ENCODE assay signal across 8 cellular contexts in genomic region chrX:152926279-152926678, GRCh38. TPM values are rescaled to one million over a fixed set of nuclear protein-coding genes. Genes with fewer than 3 reads are reported as not detected.
DNase-seq lines count a peak whose midpoint lies in the region; ATAC-seq and TF ChIP-seq lines count a peak whose summit lies in the region.

No MANE protein-coding gene starts in this region.

- POLR2A ChIA-PET in PC-9 (lab: Charles Lee; ENCODE audit: unreplicated experiment), result interaction anchor here (0.6 to 0.9 kb wide), 3 partner anchors 16 to 105 kb away, joined by 3 to 8 read pairs (median 3); partner anchors contain the start of genes CETN2 and NSDHL

- H3K27ac ChIP-seq in PC-9 (no peak overlapping the region), smooth muscle cell (ENCODE audit: low read depth) (no peak overlapping the region)

- H3K4me2 ChIP-seq in PC-9, result peak overlapping the region; percentile 32
- H3K4me2 ChIP-seq in smooth muscle cell, result no peak overlapping the region

- intact Hi-C loops in PC-9 (cut with micrococcal nuclease; ENCODE audit: unreplicated experiment), result loop anchor here (2.0 to 5.0 kb wide), 4 partner anchors 95 to 1774 kb away; partner anchors contain the start of genes CETN2, GABRQ and NSDHL

- H4K20me1 ChIP-seq in PC-9 (ENCODE audit: insufficient read depth) (no peaks in the 10 kb centered on the region), smooth muscle cell (ENCODE audit: low read depth) (no peaks in the 10 kb centered on the region)

- no peaks in the 10 kb centered on the region for H3K9me2 ChIP-seq in PC-9 (ENCODE audit: insufficient read depth)

- H2AFZ ChIP-seq in PC-9 (no peak overlapping the region), smooth muscle cell (ENCODE audit: low read depth) (no peak overlapping the region)

- TF ChIP-seq CTCF in PC-9 (conservative IDR thresholded peaks at IDR 0.05) (peak; percentile 90), smooth muscle cell (IDR thresholded peaks at IDR 0.05; ENCODE audit: borderline replicate concordance, insufficient read depth, poor library complexity, severe bottlenecking) (peak; percentile 34)

- no peaks in the 10 kb centered on the region for H3K9me3 ChIP-seq in PC-9 (ENCODE audit: insufficient read depth, low read depth)
- no peaks in the 10 kb centered on the region for H3K9me3 ChIP-seq in smooth muscle cell (replicated peaks; ENCODE audit: low read depth)

- H3F3A ChIP-seq in PC-9 (ENCODE audit: insufficient read depth, low read depth) (peaks cover 6% of the 10 kb centered on the region; the same call in 1 of the 2 replicates), smooth muscle cell (ENCODE audit: low read depth) (no peaks in the 10 kb centered on the region)

- H3K4me1 ChIP-seq in PC-9 (replicated peaks; ENCODE audit: insufficient read depth) (peaks cover 11% of the 10 kb centered on the region), smooth muscle cell (ENCODE audit: low read depth) (no peaks in the 10 kb centered on the region)

- peak; percentile 94 for DNase-seq in DMS 273 (lab: John Stamatoyannopoulos, UW; ENCODE audit: unreplicated experiment)
- peak; percentile 41 for DNase-seq in HuH-7.5 (ENCODE audit: low spot score)
- peak; percentile 89 to 93 for DNase-seq in PC-9
- peak; percentile 17 for DNase-seq in activated T-helper 9 cell treated with anti-CD3 and anti-CD28 coated beads, Interleukin-2, amount 50 U/mL, for 16 hours (ENCODE audit: low read depth)
- peak; percentile 20 for DNase-seq in glomerular endothelial cell (ENCODE audit: extremely low read depth, low read depth, low spot score)
- DNase-seq in smooth muscle cell (lab: John Stamatoyannopoulos, UW; ENCODE audit: unreplicated experiment), result no peak
- DNase-seq in effector CD4-positive, alpha-beta T cell, result no peak

- H3K27me3 ChIP-seq in PC-9 (ENCODE audit: insufficient read depth, low read depth), result no peaks in the 10 kb centered on the region
- no peaks in the 10 kb centered on the region for H3K27me3 ChIP-seq in smooth muscle cell (ENCODE audit: low read depth)

- 46% methylated on average over 8 of the region's 8 CpGs for WGBS in smooth muscle cell (ENCODE audit: low lambda C conversion rate)

- H3K79me2 ChIP-seq in PC-9 (ENCODE audit: low read depth), result no peaks in the 10 kb centered on the region
- no peaks in the 10 kb centered on the region for H3K79me2 ChIP-seq in smooth muscle cell (ENCODE audit: low read depth)

- no TSS peak for BruUV-seq in PC-9 (replicated peaks; lab: Mats Ljungman, UMichigan)

- ATAC-seq in GM19463 (IDR thresholded peaks at IDR 0.05; ENCODE audit: unreplicated experiment), result peak; percentile 88

- CTCF ChIA-PET in PC-9 (lab: Charles Lee), result interaction anchor here (0.5 to 1.6 kb wide), 3 partner anchors 25 to 1125 kb away, joined by 3 to 4 read pairs (median 4); no protein-coding TSS in a partner anchor

- no peak overlapping the region for H3K9ac ChIP-seq in smooth muscle cell (ENCODE audit: low read depth)

- H3K4me3 ChIP-seq in PC-9, result no peak overlapping the region
- no peak overlapping the region for H3K4me3 ChIP-seq in smooth muscle cell

- H3K36me3 ChIP-seq in PC-9 (ENCODE audit: low read depth) (no peaks in the 10 kb centered on the region), smooth muscle cell (ENCODE audit: low read depth) (no peaks in the 10 kb centered on the region)

RNA-seq across cellular contexts. Expression of gene ZNF185, which starts 28.4 kb away (rescaled TPM):
- total RNA-seq in PC-9 (2021), result 40.6 and 42.8 TPM in 2 replicates
- total RNA-seq in glomerular endothelial cell, result 9.4 and 20.9 TPM in 2 replicates
- 11.8 and 12.3 TPM in 2 replicates for total RNA-seq in smooth muscle cell
- 7.2 and 17.5 TPM in 2 replicates for polyA plus RNA-seq in smooth muscle cell

Comparison
In these comparisons a context has a peak if more than half of its experiments do, and no peak if none do; other contexts are left out.
1. DNase-seq: peak in DMS 273 (single experiment), HuH-7.5 (single experiment), PC-9 (2 of 2), activated T-helper 9 cell treated with anti-CD3 and anti-CD28 coated beads, Interleukin-2, amount 50 U/mL, for 16 hours (single experiment) and glomerular endothelial cell (single experiment); none in smooth muscle cell (single experiment) and effector CD4-positive, alpha-beta T cell (single experiment).